ENCODE assay signal across 18 cellular contexts in genomic region chr2:198337368-198337767, GRCh38.
DNase-seq lines count a peak whose midpoint lies in the region; ATAC-seq and TF ChIP-seq lines count a peak whose summit lies in the region.
"Had no signal": no experiment of that assay in that cellular context is flagged by ENCODE, and none has a peak within 500 bp of the region (broad histone marks: within the 10 kb centered on the region; RNA-seq: fewer than 3 reads in every experiment).

No MANE protein-coding gene starts in this region.

- no peaks in the 10 kb centered on the region for H3K36me3 Mint-ChIP-seq in mesothelial cell of epicardium
- no peaks in the 10 kb centered on the region for H3K36me3 Mint-ChIP-seq in activated CD4-positive, alpha-beta T cell treated with anti-CD3 and anti-CD28 coated beads for 36 hours (ENCODE audit: low read depth)

- no peak for TF ChIP-seq CTCF in mesothelial cell of epicardium (IDR thresholded peaks at IDR 0.05; ENCODE audit: unreplicated experiment)

- POLR2A ChIA-PET in activated CD4-positive, alpha-beta T cell treated with anti-CD3 and anti-CD28 coated beads for 36 hours (lab: Charles Lee) = no interaction called here

- H3K9me3 Mint-ChIP-seq in mesothelial cell of epicardium = no peaks in the 10 kb centered on the region
- H3K9me3 Mint-ChIP-seq in activated CD4-positive, alpha-beta T cell treated with anti-CD3 and anti-CD28 coated beads for 36 hours (ENCODE audit: low read depth) = no peaks in the 10 kb centered on the region

- H3K27ac Mint-ChIP-seq in mesothelial cell of epicardium = no peak overlapping the region
- H3K27ac Mint-ChIP-seq in activated CD4-positive, alpha-beta T cell treated with anti-CD3 and anti-CD28 coated beads for 36 hours = no peak overlapping the region

- H3K4me1 Mint-ChIP-seq in mesothelial cell of epicardium = no peaks in the 10 kb centered on the region
- H3K4me1 Mint-ChIP-seq in activated CD4-positive, alpha-beta T cell treated with anti-CD3 and anti-CD28 coated beads for 36 hours = no peaks in the 10 kb centered on the region

- intact Hi-C loops in activated CD4-positive, alpha-beta T cell treated with anti-CD3 and anti-CD28 coated beads for 36 hours (cut with DNase I, micrococcal nuclease) = no loop called here

- CTCF ChIA-PET in activated CD4-positive, alpha-beta T cell treated with anti-CD3 and anti-CD28 coated beads for 36 hours (lab: Charles Lee) = interaction anchor here (0.6 to 1.5 kb wide), 4 partner anchors 13 to 87 kb away, joined by 3 to 4 read pairs (median 3); no protein-coding TSS in a partner anchor

- no peak overlapping the region for H3K4me3 Mint-ChIP-seq in mesothelial cell of epicardium
- no peak overlapping the region for H3K4me3 Mint-ChIP-seq in activated CD4-positive, alpha-beta T cell treated with anti-CD3 and anti-CD28 coated beads for 36 hours

- ATAC-seq in activated CD4-positive, alpha-beta T cell treated with anti-CD3 and anti-CD28 coated beads for 36 hours = no peak
- ATAC-seq: HepG2, PC-3 had no signal

- H3K27me3 Mint-ChIP-seq in mesothelial cell of epicardium (ENCODE audit: low read depth) = peaks cover 36% of the 10 kb centered on the region
- peaks cover 19% of the 10 kb centered on the region for H3K27me3 Mint-ChIP-seq in activated CD4-positive, alpha-beta T cell treated with anti-CD3 and anti-CD28 coated beads for 36 hours

- peak; percentile 89 for DNase-seq in COR-L47 (lab: John Stamatoyannopoulos, UW)
- DNase-seq in NCI-H1417 (lab: John Stamatoyannopoulos, UW) = peak in 2 of 3 experiments; percentile 54 to 90
- peak; percentile 62 for DNase-seq in NCI-H748 (lab: John Stamatoyannopoulos, UW; ENCODE audit: unreplicated experiment)
- DNase-seq in iPS DF 4.7 (ENCODE audit: extremely low read depth, low spot score) = peak; percentile 11
- no peak for DNase-seq in mesothelial cell of epicardium (ENCODE audit: low spot score in 2 of 2, unreplicated experiment in 2 of 2)
- DNase-seq in activated T-cell treated with anti-CD3 and anti-CD28 coated beads, Interleukin-2, amount 50 U/mL, for 48 hours = no peak
- no peak for DNase-seq in activated CD4-positive, alpha-beta T cell treated with anti-CD3 and anti-CD28 coated beads for 36 hours
- DNase-seq: ACHN, AML-193, Caco-2, EL, KG1, NCI-H187, NCI-H2171, PC-3, SJCRH30, SW 1271 had no signal

Comparison
In these comparisons a context has a peak if more than half of its experiments do, and no peak if none do; other contexts are left out.
1. DNase-seq: peak in COR-L47 (single experiment), NCI-H1417 (2 of 3), NCI-H748 (single experiment) and iPS DF 4.7 (single experiment); none in mesothelial cell of epicardium (0 of 2), activated T-cell treated with anti-CD3 and anti-CD28 coated beads, Interleukin-2, amount 50 U/mL, for 48 hours (0 of 2) and activated CD4-positive, alpha-beta T cell treated with anti-CD3 and anti-CD28 coated beads for 36 hours (single experiment).